8 cellular contexts compared by ENCODE assay signal in the genomic region with DNA sequence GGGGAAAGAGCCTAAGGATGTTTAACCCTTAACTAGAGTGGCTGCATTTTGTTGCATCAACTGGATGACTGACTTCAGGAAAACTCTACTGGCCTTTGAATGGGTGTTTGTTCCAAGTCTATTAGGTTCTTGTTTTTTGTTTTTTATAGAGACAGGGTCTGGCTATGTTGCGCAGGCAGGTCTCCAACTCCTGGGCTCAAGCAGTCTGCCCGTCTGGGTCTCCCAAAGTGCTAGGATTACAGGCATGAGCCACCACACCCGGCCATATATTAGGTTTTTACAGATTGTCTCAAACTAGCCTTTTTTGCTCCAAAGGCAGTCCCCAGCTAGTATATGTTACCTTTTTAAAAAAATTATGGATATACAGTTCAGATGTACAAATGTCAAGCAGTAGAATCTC.
DNase-seq lines count a peak whose midpoint lies in the region; ATAC-seq and TF ChIP-seq lines count a peak whose summit lies in the region.

No MANE protein-coding gene starts in this region.

- no peaks in the 10 kb centered on the region for H3K9me3 ChIP-seq in HUES6 (ENCODE audit: control insufficient read depth, insufficient read depth, low read depth, low read length)
- no peaks in the 10 kb centered on the region for H3K9me3 ChIP-seq in muscle layer of colon (ENCODE audit: low read length)

- TF ChIP-seq CTCF in 22Rv1 (IDR thresholded peaks at IDR 0.05) (no peak), cardiac fibroblast (IDR thresholded peaks at IDR 0.05; ENCODE audit: low read depth, low read length) (no peak)

- H3K4me1 ChIP-seq in HUES6 (ENCODE audit: control insufficient read depth, insufficient read depth, low read length) (peaks cover 22% of the 10 kb centered on the region), muscle layer of colon (ENCODE audit: insufficient read depth, low read length) (peaks cover 49% of the 10 kb centered on the region)

- no peak for ATAC-seq in GM21447 (IDR thresholded peaks at IDR 0.05; ENCODE audit: unreplicated experiment)
- ATAC-seq in GM18909 (IDR thresholded peaks at IDR 0.05; ENCODE audit: poor library complexity, unreplicated experiment): no peak

- peak overlapping the region; percentile 82 for H3K9ac ChIP-seq in HUES6 (ENCODE audit: low read length)
- H3K9ac ChIP-seq in muscle layer of colon (ENCODE audit: low read length): peak overlapping the region; percentile 15

- H3K27ac ChIP-seq in 22Rv1 (peak overlapping the region; percentile 98), HUES6 (ENCODE audit: low read depth, low read length) (no peak overlapping the region; the same call in 1 of the 2 replicates), muscle layer of colon (ENCODE audit: low read depth, low read length) (no peak overlapping the region)

- H3K27me3 ChIP-seq in HUES6 (ENCODE audit: control insufficient read depth, insufficient read depth, low read length): no peaks in the 10 kb centered on the region
- H3K27me3 ChIP-seq in muscle layer of colon (ENCODE audit: control insufficient read depth in 1 of 2, insufficient read depth in 2 of 2, low read length in 2 of 2): no peaks in the 10 kb centered on the region

- DNase-seq in cardiac fibroblast (ENCODE audit: low read depth in 2 of 2): no peak
- DNase-seq in NCI-H2171 (lab: John Stamatoyannopoulos, UW): no peak
- DNase-seq in NCI-H2029 treated with DMSO at 0.1 percent for 48 hours (lab: John Stamatoyannopoulos, UW): no peak

- H3K36me3 ChIP-seq in HUES6 (ENCODE audit: control insufficient read depth, insufficient read depth, low read length): peaks cover 28% of the 10 kb centered on the region
- peaks cover 5% of the 10 kb centered on the region for H3K36me3 ChIP-seq in muscle layer of colon (ENCODE audit: insufficient read depth, low read length)

- peak overlapping the region; percentile 80 for H3K4me3 ChIP-seq in HUES6 (ENCODE audit: low read depth, low read length)
- H3K4me3 ChIP-seq in cardiac fibroblast (replicated peaks in 1 of 2; ENCODE audit: low read depth in 2 of 2, low read length in 2 of 2): peak overlapping the region; percentile 71 to 94
- H3K4me3 ChIP-seq in muscle layer of colon (ENCODE audit: low read depth in 1 of 2, low read length in 2 of 2): peak overlapping the region; percentile 63 to 72
